Comparison of ENCODE assay signal across 31 cellular contexts in genomic region chr18:26496528-26496927, GRCh38. TPM values are rescaled to one million over a fixed set of nuclear protein-coding genes. Genes with fewer than 3 reads are reported as not detected.
A peak's percentile ranks its signal among the peaks of the same experiment; 100 is the strongest.
DNase-seq lines count a peak whose midpoint lies in the region; ATAC-seq, FAIRE-seq and TF ChIP-seq lines count a peak whose summit lies in the region.
"Had no signal": no experiment of that assay in that cellular context is flagged by ENCODE, and none has a peak within 500 bp of the region (broad histone marks: within the 10 kb centered on the region; RNA-seq: fewer than 3 reads in every experiment).

No MANE protein-coding gene starts in this region.

- CTCF ChIA-PET in HepG2 (lab: Yijun Ruan, JAX; ENCODE audit: low intra/inter-chr PET ratio, low total read pairs), result no interaction called here

- TF ChIP-seq CTCF in HepG2 (CRISPR knock-in tag; IDR thresholded peaks at IDR 0.05) (no peak), right lobe of liver (IDR thresholded peaks at IDR 0.05) (no peak), D721Med (IDR thresholded peaks at IDR 0.05; ENCODE audit: insufficient read depth, missing control alignments) (no peak)

- 100% methylated on average over 1 of the region's 1 CpG for WGBS in HepG2 (ENCODE audit: low lambda C conversion rate)
- 75% methylated on average over 1 of the region's 1 CpG for WGBS in right lobe of liver (ENCODE audit: insufficient coverage, low coverage, low lambda C conversion rate, missing lambda C conversion rate)

- H4K20me1 ChIP-seq in HepG2 (ENCODE audit: insufficient read depth, low read length), result no peaks in the 10 kb centered on the region
- H4K20me1 ChIP-seq: BLaER1; BLaER1 treated with 17β-estradiol and CSF1 and Interleukin-3, amounts not matched to agents 10 nM and 100 nM had no signal

- FAIRE-seq in HepG2 (lab: Jason Lieb, UNC) (no peak), D721Med (lab: Jason Lieb, UNC) (peak; percentile 67)
- FAIRE-seq: A204.1, A549 had no signal

- no peak overlapping the region for H3K4me3 ChIP-seq in HepG2 (replicated peaks in 1 of 3; ENCODE audit: insufficient read depth in 1 of 3, low read depth in 2 of 3, low read length in 3 of 3)
- no peak overlapping the region for H3K4me3 ChIP-seq in right lobe of liver
- H3K4me3 ChIP-seq: A549; BLaER1; BLaER1 treated with 17β-estradiol and CSF1 and Interleukin-3, amounts not matched to agents 10 nM and 100 nM had no signal

- intact Hi-C loops in HepG2 (cut with micrococcal nuclease; ENCODE audit: unreplicated experiment) (no loop called here), right lobe of liver (cut with DNase I) (no loop called here)

- POLR2A ChIA-PET in HepG2 (lab: Yijun Ruan, JAX), result no interaction called here

- H3K27me3 ChIP-seq in HepG2 (ENCODE audit: control insufficient read depth in 1 of 2, insufficient read depth in 2 of 2, low read length in 2 of 2), result no peaks in the 10 kb centered on the region
- no peaks in the 10 kb centered on the region for H3K27me3 ChIP-seq in right lobe of liver
- H3K27me3 ChIP-seq: BE2C; BLaER1; BLaER1 treated with 17β-estradiol and CSF1 and Interleukin-3, amounts not matched to agents 10 nM and 100 nM had no signal

- H3K36me3 ChIP-seq in HepG2 (replicated peaks in 1 of 2; ENCODE audit: control insufficient read depth in 1 of 2, insufficient read depth in 2 of 2, low read length in 2 of 2) (peaks cover 0 to 3% of the 10 kb centered on the region in 2 experiments; a peak in 1 of 5 replicates), right lobe of liver (no peaks in the 10 kb centered on the region)
- H3K36me3 ChIP-seq: BE2C had no signal

- H2AFZ ChIP-seq in HepG2 (ENCODE audit: low read length), result no peak overlapping the region

- TF ChIP-seq EP300 in HepG2 (IDR thresholded peaks at IDR 0.05; ENCODE audit: low read depth in 2 of 2, low read length in 2 of 2), result no peak
- no peak for TF ChIP-seq EP300 in HepG2 (CRISPR knock-in tag; IDR thresholded peaks at IDR 0.05; ENCODE audit: borderline replicate concordance)

- H3K4me1 ChIP-seq in HepG2 (ENCODE audit: insufficient read depth, low read length), result peaks cover 16% of the 10 kb centered on the region
- H3K4me1 ChIP-seq in right lobe of liver, result no peaks in the 10 kb centered on the region
- H3K4me1 ChIP-seq: BE2C; BLaER1; BLaER1 treated with 17β-estradiol and CSF1 and Interleukin-3, amounts not matched to agents 10 nM and 100 nM had no signal

- ATAC-seq in HepG2, result no peak
- ATAC-seq in right lobe of liver, result no peak
- ATAC-seq: A549; CD8-positive, alpha-beta T cell had no signal

- DNase-seq in HepG2 (ENCODE audit: low spot score) (no peak), right lobe of liver (no peak), D721Med (ENCODE audit: insufficient read length, low spot score) (no peak), GOT3 (lab: John Stamatoyannopoulos, UW) (no peak)
- DNase-seq: 8988T; ACHN; AML-193; BE2C; C1 segment of cervical spinal cord; Caco-2; Calu3; CD4-positive, alpha-beta memory T cell; CD4-positive, alpha-beta T cell; CD4-positive, CD25-positive, alpha-beta regulatory T cell; CD8-positive, alpha-beta memory T cell; CD8-positive, alpha-beta T cell; COR-L47; DMS 273 treated with DMSO at 0.1 percent for 48 hours; DMS153; DMS53; DMS79; DMS79 treated with DMSO at 0.1 percent for 48 hours; DND-41; EL had no signal

- in situ Hi-C loops in HepG2 (cut with HindIII; ENCODE audit: extremely low pct_ligation_motif_present, low pct_unique_long_range_greater_than_20kb), result no loop called here

- H3K9me3 ChIP-seq in HepG2 (ENCODE audit: low read length) (no peaks in the 10 kb centered on the region), right lobe of liver (no peaks in the 10 kb centered on the region)
- H3K9me3 ChIP-seq: A549; BE2C; BLaER1; BLaER1 treated with 17β-estradiol and CSF1 and Interleukin-3, amounts not matched to agents 10 nM and 100 nM; Caco-2 had no signal

- H3K79me2 ChIP-seq in HepG2 (ENCODE audit: insufficient read depth, low read length), result no peaks in the 10 kb centered on the region

- BruUV-seq in HepG2 (replicated peaks; lab: Mats Ljungman, UMichigan), result no TSS peak

- H3K9ac ChIP-seq in HepG2 (ENCODE audit: insufficient read depth, low read depth, low read length), result no peak overlapping the region
- H3K9ac ChIP-seq: BLaER1; BLaER1 treated with 17β-estradiol and CSF1 and Interleukin-3, amounts not matched to agents 10 nM and 100 nM had no signal

- H3K27ac ChIP-seq in HepG2 (ENCODE audit: extremely low read length, insufficient read depth, low read length) (no peak overlapping the region), right lobe of liver (no peak overlapping the region)
- H3K27ac ChIP-seq: 22Rv1; A549; BLaER1; BLaER1 treated with 17β-estradiol and CSF1 and Interleukin-3, amounts not matched to agents 10 nM and 100 nM; C4-2B had no signal

- TF ChIP-seq POLR2A in HepG2 (IDR thresholded peaks at IDR 0.05; ENCODE audit: insufficient read depth in 1 of 2, low read depth in 2 of 2, low read length in 2 of 2) (no peak), right lobe of liver (IDR thresholded peaks at IDR 0.05) (no peak)

- TF ChIP-seq RAD21 in HepG2 (CRISPR knock-in tag; IDR thresholded peaks at IDR 0.05), result no peak

- no peak overlapping the region for H3K4me2 ChIP-seq in HepG2 (ENCODE audit: low read depth, low read length)
- H3K4me2 ChIP-seq: A549; BLaER1; BLaER1 treated with 17β-estradiol and CSF1 and Interleukin-3, amounts not matched to agents 10 nM and 100 nM had no signal

TF ChIP-seq in HepG2, 621 proteins besides CTCF, POLR2A, EP300 and RAD21:
- TF ChIP-seq CSRNP2 (CRISPR knock-in tag; conservative IDR thresholded peaks at IDR 0.05; ENCODE audit: low read depth) (no peak), TBX3 (IDR thresholded peaks at IDR 0.05; ENCODE audit: borderline replicate concordance) (peak; percentile 90)

RNA-seq across cellular contexts. Expression of gene KCTD1, which starts 51.8 kb away (rescaled TPM):
- total RNA-seq in HepG2 (2016; rRNA removed; fragmentation: Illumina TruSeq; extraction: Trizol) (4.5 and 6.8 TPM in 2 replicates), right lobe of liver (1 to 10 TPM; 2.9 to 6.8 (median 4.8) TPM)
- total RNA-seq in HepG2 (2016; cell fraction: cytosol; rRNA removed; fragmentation: Illumina TruSeq; extraction: Trizol; ENCODE audit: low read depth), result 1.2 and 1.3 TPM in 2 replicates
- total RNA-seq in HepG2 (2016; cell fraction: insoluble cytoplasmic fraction; rRNA removed; fragmentation: Illumina TruSeq; extraction: Trizol), result 4.7 and 5.9 TPM in 2 replicates
- 3.6 TPM in 2 replicates for total RNA-seq in HepG2 (2016; cell fraction: membrane; rRNA removed; fragmentation: Illumina TruSeq; extraction: Trizol)
- total RNA-seq in HepG2 (2016; cell fraction: nucleus; rRNA removed; fragmentation: Illumina TruSeq; extraction: Trizol), result 5.6 and 7.3 TPM in 2 replicates
- 2.5 and 2.7 TPM in 2 replicates for polyA plus RNA-seq in HepG2 (2011; rRNA removed)
- polyA plus RNA-seq in HepG2 (2011; cell fraction: cytosol; rRNA removed), result 1.6 and 2.1 TPM in 2 replicates
- polyA plus RNA-seq in HepG2 (2011; cell fraction: nucleus; rRNA removed), result 5.0 and 6.6 TPM in 2 replicates
- polyA plus RNA-seq in HepG2 (2012), result 3.6 and 4.4 TPM in 2 replicates
- 0.93 and 1.1 TPM in 2 replicates for polyA plus RNA-seq in HepG2 (2016; cell fraction: cytosol; fragmentation: Illumina TruSeq; extraction: Trizol; ENCODE audit: low read depth)
- 4.7 and 7.0 TPM in 2 replicates for polyA plus RNA-seq in HepG2 (2016; cell fraction: insoluble cytoplasmic fraction; fragmentation: Illumina TruSeq; extraction: Trizol; ENCODE audit: low read depth)
- polyA plus RNA-seq in HepG2 (2016; cell fraction: membrane; fragmentation: Illumina TruSeq; extraction: Trizol; ENCODE audit: low read depth), result 2.7 and 2.9 TPM in 2 replicates
- polyA plus RNA-seq in HepG2 (2016; cell fraction: nucleus; fragmentation: Illumina TruSeq; extraction: Trizol; ENCODE audit: insufficient read depth, low read depth), result 5.4 and 5.7 TPM in 2 replicates
- polyA minus RNA-seq in HepG2 (2011; rRNA and poly(A)+ RNA removed; ENCODE audit: low replicate concordance), result 10.7 and 12.3 TPM in 2 replicates
- polyA minus RNA-seq in HepG2 (2011; cell fraction: cytosol; rRNA and poly(A)+ RNA removed), result 3.1 and 4.3 TPM in 2 replicates
- 16.1 and 17.7 TPM in 2 replicates for polyA minus RNA-seq in HepG2 (2011; cell fraction: nucleus; rRNA and poly(A)+ RNA removed)
- polyA plus RNA-seq: CD14-positive monocyte had no signal
